In the genomic region with DNA sequence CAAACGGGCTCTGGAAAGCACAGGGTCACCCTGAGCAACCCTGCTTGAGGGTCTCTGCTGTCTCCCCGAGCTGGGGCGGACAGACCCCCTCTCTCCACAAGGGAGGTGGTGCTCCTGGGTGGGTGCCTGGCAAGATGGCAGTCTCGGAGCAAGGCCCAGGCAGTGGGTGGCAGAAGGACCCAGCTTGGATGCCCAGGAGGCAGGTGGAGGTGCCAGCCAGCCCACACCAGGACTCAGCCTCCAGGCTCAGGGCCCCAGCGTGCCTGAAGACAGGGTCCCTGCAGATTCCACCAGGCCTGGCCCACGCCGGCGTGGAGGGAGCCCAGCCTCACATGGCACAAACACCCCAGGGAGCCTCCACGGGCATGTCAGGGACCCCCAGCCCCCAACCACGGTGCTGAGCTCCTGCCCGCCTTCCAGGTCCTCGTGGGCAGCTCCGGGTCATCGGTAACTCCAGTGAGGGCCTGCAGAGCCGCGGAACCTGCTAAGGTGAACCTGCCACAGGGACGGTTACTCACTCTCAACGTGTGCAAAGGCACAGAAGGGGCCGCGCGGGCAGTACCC, we compare ENCODE assay signal across 7 cellular contexts. TPM values are rescaled to one million over a fixed set of nuclear protein-coding genes. Genes with fewer than 3 reads are reported as not detected.
"Had no signal": no experiment of that assay in that cellular context is flagged by ENCODE, and none has a peak within 500 bp of the region (broad histone marks: within the 10 kb centered on the region; RNA-seq: fewer than 3 reads in every experiment).

No MANE protein-coding gene starts in this region.

- ATAC-seq: GM23338 had no signal

- H3K9me3 Mint-ChIP-seq: GM23338, H9 had no signal

- H3K4me3 Mint-ChIP-seq: GM23338, H9 had no signal

- H3K4me3 ChIP-seq: GM23338 had no signal

- DNase-seq: H9, HCEC 1CT, IMR-90, KBM-7 had no signal

- H3K27ac Mint-ChIP-seq: GM23338 had no signal

- H3K4me2 ChIP-seq: GM23338 had no signal

- H3K4me1 Mint-ChIP-seq: GM23338, H9 had no signal

RNA-seq across cellular contexts. Expression of gene PERCC1, which starts 37.2 kb away (rescaled TPM):
- total RNA-seq: GM23338, H1, H9, HT-29, IMR-90 had no signal
- polyA plus RNA-seq: GM23338, H1, IMR-90 had no signal
